In genomic region chr9:70256123-70256551, GRCh38 we compare ENCODE assay signal across 11 cellular contexts. TPM values are rescaled to one million over a fixed set of nuclear protein-coding genes. Genes with fewer than 3 reads are reported as not detected.
A peak's percentile ranks its signal among the peaks of the same experiment; 100 is the strongest.
DNase-seq lines count a peak whose midpoint lies in the region; ATAC-seq, FAIRE-seq and TF ChIP-seq lines count a peak whose summit lies in the region.
"Had no signal": no experiment of that assay in that cellular context is flagged by ENCODE, and none has a peak within 500 bp of the region (broad histone marks: within the 10 kb centered on the region; RNA-seq: fewer than 3 reads in every experiment).

No MANE protein-coding gene starts in this region.

- TF ChIP-seq CTCF in astrocyte of the cerebellum (IDR thresholded peaks at IDR 0.05; ENCODE audit: low read depth, low read length, missing control alignments) (no peak), kidney epithelial cell (IDR thresholded peaks at IDR 0.05; ENCODE audit: insufficient read depth, low read length, poor library complexity, severe bottlenecking) (no peak)

- H3K36me3 Mint-ChIP-seq in stimulated activated naive B cell treated with anti-CD40 and anti-IgM and Interleukin-4, amounts not matched to agents 10 μg/mL and 1 μg/mL and 100 μg/mL, for 72 hours = peaks cover 27 to 33% of the 10 kb centered on the region in 2 donors

- H3K9me3 Mint-ChIP-seq in stimulated activated naive B cell treated with anti-CD40 and anti-IgM and Interleukin-4, amounts not matched to agents 10 μg/mL and 1 μg/mL and 100 μg/mL, for 72 hours = peaks cover 3 to 4% of the 10 kb centered on the region in 2 donors
- H3K9me3 Mint-ChIP-seq: activated naive CD4-positive, alpha-beta T cell treated with anti-CD3 and anti-CD28 coated beads for 36 hours had no signal

- no peak overlapping the region for H3K27ac Mint-ChIP-seq in stimulated activated naive B cell treated with anti-CD40 and anti-IgM and Interleukin-4, amounts not matched to agents 10 μg/mL and 1 μg/mL and 100 μg/mL, for 72 hours
- H3K27ac Mint-ChIP-seq: activated naive CD4-positive, alpha-beta T cell treated with anti-CD3 and anti-CD28 coated beads for 36 hours had no signal

- no peaks in the 10 kb centered on the region for H3K27me3 Mint-ChIP-seq in stimulated activated naive B cell treated with anti-CD40 and anti-IgM and Interleukin-4, amounts not matched to agents 10 μg/mL and 1 μg/mL and 100 μg/mL, for 72 hours

- no peaks in the 10 kb centered on the region for H3K27me3 ChIP-seq in kidney epithelial cell (ENCODE audit: control insufficient read depth, insufficient read depth, low read length)

- in situ Hi-C loops in astrocyte of the cerebellum (cut with HindIII; ENCODE audit: low sequenced_read_pairs) = no loop called here

- H3K36me3 ChIP-seq in kidney epithelial cell (ENCODE audit: control insufficient read depth, insufficient read depth, low read length) = no peaks in the 10 kb centered on the region

- no peak for ATAC-seq in stimulated activated naive B cell treated with anti-CD40 and anti-IgM and Interleukin-4, amounts not matched to agents 10 μg/mL and 1 μg/mL and 100 μg/mL, for 72 hours (replicated peaks)
- ATAC-seq in HG03439 (IDR thresholded peaks at IDR 0.05; ENCODE audit: unreplicated experiment) = no peak
- ATAC-seq: GM12878 had no signal

- H3K4me3 ChIP-seq in astrocyte of the cerebellum (ENCODE audit: low read depth, low read length) (peak overlapping the region; percentile 11), kidney epithelial cell (ENCODE audit: low read depth, low read length) (peak overlapping the region; percentile 16)
- H3K4me3 ChIP-seq: GM12878 had no signal

- peak overlapping the region; percentile 62 to 75 for H3K4me3 Mint-ChIP-seq in stimulated activated naive B cell treated with anti-CD40 and anti-IgM and Interleukin-4, amounts not matched to agents 10 μg/mL and 1 μg/mL and 100 μg/mL, for 72 hours
- H3K4me3 Mint-ChIP-seq: activated naive CD4-positive, alpha-beta T cell treated with anti-CD3 and anti-CD28 coated beads for 36 hours had no signal

- peaks cover 28 to 39% of the 10 kb centered on the region in 2 donors for H3K4me1 Mint-ChIP-seq in stimulated activated naive B cell treated with anti-CD40 and anti-IgM and Interleukin-4, amounts not matched to agents 10 μg/mL and 1 μg/mL and 100 μg/mL, for 72 hours

- peak; percentile 91 for FAIRE-seq in H54 (lab: Jason Lieb, UNC)
- FAIRE-seq: GM12878 had no signal

- no peak for TF ChIP-seq POLR2A in H54 (IDR thresholded peaks at IDR 0.05; ENCODE audit: low read depth, low read length)

- peak; percentile 51 for DNase-seq in H54 (ENCODE audit: insufficient read length, low spot score)
- peak; percentile 15 for DNase-seq in astrocyte of the cerebellum (ENCODE audit: low read depth)
- peak; percentile 74 for DNase-seq in kidney epithelial cell (ENCODE audit: low read depth)
- no peak for DNase-seq in stimulated activated naive B cell treated with anti-CD40 and anti-IgM and Interleukin-4, amounts not matched to agents 10 μg/mL and 1 μg/mL and 100 μg/mL, for 72 hours
- no peak for DNase-seq in OCI-M1 (lab: John Stamatoyannopoulos, UW)
- no peak for DNase-seq in CD1c-positive myeloid dendritic cell (ENCODE audit: extremely low spot score)
- no peak for DNase-seq in stimulated activated CD4-positive, alpha-beta T cell treated with anti-CD3 and anti-CD28 coated beads, Interleukin-4, amount 100 ng/mL, for 4 hours
- DNase-seq: activated naive CD4-positive, alpha-beta T cell treated with anti-CD3 and anti-CD28 coated beads for 36 hours; MM.1S had no signal

RNA-seq across cellular contexts. Expression of gene SMC5, which starts 2.6 kb away (rescaled TPM):
- total RNA-seq in kidney epithelial cell = 20.8 and 25.4 TPM in 2 replicates

Comparison
In these comparisons a context has a peak if more than half of its experiments do, and no peak if none do; other contexts are left out.
1. DNase-seq: peak in H54 (single experiment), astrocyte of the cerebellum (single experiment) and kidney epithelial cell (single experiment); none in stimulated activated naive B cell treated with anti-CD40 and anti-IgM and Interleukin-4, amounts not matched to agents 10 μg/mL and 1 μg/mL and 100 μg/mL, for 72 hours (single experiment), OCI-M1 (single experiment), CD1c-positive myeloid dendritic cell (single experiment) and stimulated activated CD4-positive, alpha-beta T cell treated with anti-CD3 and anti-CD28 coated beads, Interleukin-4, amount 100 ng/mL, for 4 hours (0 of 2).